In genomic region chr19:18496980-18497256, GRCh38 we compare ENCODE assay signal across 13 cellular contexts. TPM values are rescaled to one million over a fixed set of nuclear protein-coding genes. Genes with fewer than 3 reads are reported as not detected.
DNase-seq lines count a peak whose midpoint lies in the region; ATAC-seq and TF ChIP-seq lines count a peak whose summit lies in the region.
"Had no signal": no experiment of that assay in that cellular context is flagged by ENCODE, and none has a peak within 500 bp of the region (broad histone marks: within the 10 kb centered on the region; RNA-seq: fewer than 3 reads in every experiment).

No MANE protein-coding gene starts in this region.

- no peaks in the 10 kb centered on the region for H3K9me3 Mint-ChIP-seq in CD4-positive, alpha-beta T cell
- no peaks in the 10 kb centered on the region for H3K9me3 Mint-ChIP-seq in immature natural killer cell
- H3K9me3 Mint-ChIP-seq: nephron progenitor cell had no signal

- no peaks in the 10 kb centered on the region for H3K27me3 Mint-ChIP-seq in CD4-positive, alpha-beta T cell
- peaks cover 8 to 42% (median 24%) of the 10 kb centered on the region in 3 donors for H3K27me3 Mint-ChIP-seq in immature natural killer cell (ENCODE audit: low read depth in 3 of 3)

- CTCF ChIA-PET in CD4-positive, alpha-beta T cell (lab: Charles Lee): interaction anchor here (0.9 to 3.7 kb wide), 6 partner anchors 10 to 24 kb away, joined by 3 to 35 read pairs (median 7); partner anchors contain the start of gene ELL

- no peaks in the 10 kb centered on the region for H3K9me3 ChIP-seq in CD4-positive, alpha-beta T cell (ENCODE audit: control insufficient read depth, low read length)
- H3K9me3 ChIP-seq: left ventricle myocardium inferior had no signal

- no peaks in the 10 kb centered on the region for H3K36me3 Mint-ChIP-seq in CD4-positive, alpha-beta T cell (ENCODE audit: low read depth)
- no peaks in the 10 kb centered on the region for H3K36me3 Mint-ChIP-seq in immature natural killer cell

- H3K27me3 ChIP-seq in CD4-positive, alpha-beta T cell (ENCODE audit: control insufficient read depth, insufficient read depth, low read length): no peaks in the 10 kb centered on the region
- H3K27me3 ChIP-seq: hepatocyte had no signal

- TF ChIP-seq CTCF in 22Rv1 (IDR thresholded peaks at IDR 0.05) (no peak), VCaP (conservative IDR thresholded peaks at IDR 0.05) (no peak)
- no peak for TF ChIP-seq CTCF in CD4-positive, alpha-beta T cell (IDR thresholded peaks at IDR 0.05)

- H3K27ac Mint-ChIP-seq in CD4-positive, alpha-beta T cell: peak overlapping the region; percentile 90
- H3K27ac Mint-ChIP-seq in immature natural killer cell: peak overlapping the region; percentile 88 to 98 (median 94)
- H3K27ac Mint-ChIP-seq: nephron progenitor cell had no signal

- POLR2A ChIA-PET in CD4-positive, alpha-beta T cell (lab: Charles Lee): interaction anchor here (1.1 to 1.7 kb wide), 6 partner anchors 8 to 92 kb away, joined by 3 to 14 read pairs (median 6); partner anchors contain the start of genes ELL and REX1BD

- H3K4me3 Mint-ChIP-seq in CD4-positive, alpha-beta T cell: peak overlapping the region; percentile 3
- peak overlapping the region; percentile 45 to 85 (median 81) for H3K4me3 Mint-ChIP-seq in immature natural killer cell
- H3K4me3 Mint-ChIP-seq: nephron progenitor cell had no signal

- no peak for DNase-seq in CD4-positive, alpha-beta T cell
- no peak for DNase-seq in immature natural killer cell
- DNase-seq in NCI-H1694 treated with DMSO at 0.1 percent for 48 hours (lab: John Stamatoyannopoulos, UW): no peak
- DNase-seq in DMS53 treated with DMSO at 0.1 percent for 48 hours (lab: John Stamatoyannopoulos, UW; ENCODE audit: unreplicated experiment): no peak
- DNase-seq in activated CD4-positive, CD25-positive, alpha-beta regulatory T cell (lab: John Stamatoyannopoulos, UW): no peak
- DNase-seq: NCI-H2171 treated with DMSO at 0.1 percent for 48 hours, nephron progenitor cell had no signal

- intact Hi-C loops in CD4-positive, alpha-beta T cell (cut with DNase I, micrococcal nuclease): no loop called here

- H3K27ac ChIP-seq in 22Rv1 (peak overlapping the region; percentile 60), VCaP (peak overlapping the region; percentile 96)
- H3K27ac ChIP-seq in CD4-positive, alpha-beta T cell (ENCODE audit: low read depth, low read length): peak overlapping the region; percentile 62
- H3K27ac ChIP-seq: left ventricle myocardium inferior had no signal

- peaks cover 81% of the 10 kb centered on the region for H3K4me1 Mint-ChIP-seq in CD4-positive, alpha-beta T cell (ENCODE audit: low read depth)
- peaks cover 94 to 96% of the 10 kb centered on the region in 2 donors for H3K4me1 Mint-ChIP-seq in immature natural killer cell

- no peak for ATAC-seq in CD4-positive, alpha-beta T cell (ENCODE audit: poor library complexity)
- ATAC-seq in HG03354 (IDR thresholded peaks at IDR 0.05; ENCODE audit: poor library complexity, severe bottlenecking, unreplicated experiment): no peak
- ATAC-seq: sciatic nerve had no signal

RNA-seq across cellular contexts. Expression of gene ELL, which starts 25.0 kb away (rescaled TPM):
- total RNA-seq in CD4-positive, alpha-beta T cell: 10 to 100 TPM; 46.2 to 46.8 TPM
- 10 to 100 TPM in 2 of 3 donors, 1 to 10 TPM in 1; 9.1 to 21.1 (median 11.1) TPM for polyA plus RNA-seq in immature natural killer cell

RNA-seq across cellular contexts. Expression of gene FKBP8, which starts 46.5 kb away (rescaled TPM):
- 100 to 1,000 TPM; 147 to 152 TPM for total RNA-seq in CD4-positive, alpha-beta T cell
- polyA plus RNA-seq in immature natural killer cell: 100 to 1,000 TPM in 1 of 3 donors, 10 to 100 TPM in 2; 85.7 to 137 (median 94.5) TPM

RNA-seq across cellular contexts. Expression of gene ISYNA1, which starts 59.0 kb away (rescaled TPM):
- 10 to 100 TPM; 34.1 to 41.3 TPM for total RNA-seq in CD4-positive, alpha-beta T cell
- polyA plus RNA-seq in immature natural killer cell: 10 to 100 TPM; 29.7 to 32.2 (median 31.2) TPM
